Comparison of ENCODE assay signal across 8 cellular contexts in genomic region chr6:79947191-79948173, GRCh38. TPM values are rescaled to one million over a fixed set of nuclear protein-coding genes. Genes with fewer than 3 reads are reported as not detected.
DNase-seq lines count a peak whose midpoint lies in the region; ATAC-seq and TF ChIP-seq lines count a peak whose summit lies in the region.

Gene ELOVL4 (minus strand): TSS chr6:79947553. CDS start chr6:79947279, 274 bp downstream.

- no peak within 1 kb of the TSS for H2BK20ac ChIP-seq in IMR-90 (ENCODE audit: low read depth, low read length)

- H2AK5ac ChIP-seq in IMR-90 (ENCODE audit: low read depth, low read length) = 0 out of 2 replicates have a peak within 1 kb of the TSS, but pooled peaks have one; percentile 2

- peaks cover 11% of the 10 kb centered on the region; the same call in 1 of the 2 replicates for H3K9me1 ChIP-seq in IMR-90 (ENCODE audit: insufficient read depth, low read length)

- intact Hi-C loops in IMR-90 (cut with micrococcal nuclease) (loop anchor here (5.0 kb wide), 1 partner anchor 390 kb away; no protein-coding TSS in a partner anchor), heart left ventricle (cut with DNase I) (loop anchor here in 6 of 10 donors (5.0 to 10.0 kb wide), 2 partner anchors 145 to 147 kb away; no protein-coding TSS in a partner anchor)

- H3K56ac ChIP-seq in IMR-90 (ENCODE audit: extremely low read depth, insufficient read depth, low read length) = peak within 1 kb of the TSS; percentile 19; the same call in 1 of the 2 replicates

- peak; percentile 66; the same call in 1 of the 2 replicates for TF ChIP-seq POLR2A in IMR-90 (IDR thresholded peaks at IDR 0.05; ENCODE audit: low read depth, low read length)
- TF ChIP-seq POLR2A in heart left ventricle (IDR thresholded peaks at IDR 0.05) = peak in 1 of 2 donors; percentile 22
- TF ChIP-seq POLR2A in upper lobe of left lung (IDR thresholded peaks at IDR 0.05) = no peak

- H3K27ac Mint-ChIP-seq in activated naive CD8-positive, alpha-beta T cell treated with anti-CD3 and anti-CD28 coated beads, Interleukin-2, amount 50 U/mL, for 24 hours = peak within 1 kb of the TSS; percentile 29

- H2AFZ ChIP-seq in IMR-90 (replicated peaks; ENCODE audit: low read length, poor library complexity) (peak within 1 kb of the TSS; percentile 95), parathyroid adenoma (peak within 1 kb of the TSS; percentile 96)

- peak within 1 kb of the TSS; percentile 47 for H3K9ac ChIP-seq in IMR-90 (ENCODE audit: low read depth, low read length)
- peak within 1 kb of the TSS; percentile 62 for H3K9ac ChIP-seq in parathyroid adenoma

- peak within 1 kb of the TSS; percentile 68 for H2AK9ac ChIP-seq in IMR-90 (replicated peaks; ENCODE audit: low read depth, low read length, poor library complexity)

- H3K9me3 ChIP-seq in IMR-90 (ENCODE audit: control insufficient read depth, insufficient read depth, low read length) = no peaks in the 10 kb centered on the region
- H3K9me3 ChIP-seq in heart left ventricle = no peaks in the 10 kb centered on the region
- no peaks in the 10 kb centered on the region for H3K9me3 ChIP-seq in parathyroid adenoma (ENCODE audit: control insufficient read depth, low read length)
- no peaks in the 10 kb centered on the region for H3K9me3 ChIP-seq in upper lobe of left lung

- H3K4me2 ChIP-seq in IMR-90 (ENCODE audit: low read depth, low read length) (peak within 1 kb of the TSS; percentile 89), parathyroid adenoma (ENCODE audit: low read length) (peak within 1 kb of the TSS; percentile 89)

- H3K18ac ChIP-seq in IMR-90 (ENCODE audit: low read depth, low read length) = no peak within 1 kb of the TSS

- H3K9me3 Mint-ChIP-seq in activated naive CD8-positive, alpha-beta T cell treated with anti-CD3 and anti-CD28 coated beads, Interleukin-2, amount 50 U/mL, for 24 hours = no peaks in the 10 kb centered on the region

- peak; percentile 40 for ATAC-seq in GM19438 (IDR thresholded peaks at IDR 0.05; ENCODE audit: low read depth, unreplicated experiment)
- peak; percentile 92 for ATAC-seq in IMR-90 (ENCODE audit: low read depth)
- peak; percentile 82 for ATAC-seq in activated naive CD8-positive, alpha-beta T cell treated with anti-CD3 and anti-CD28 coated beads, Interleukin-2, amount 50 U/mL, for 24 hours
- ATAC-seq in heart left ventricle = peak; percentile 42 to 96 (median 85)
- ATAC-seq in upper lobe of left lung (ENCODE audit: low FRiP score in 2 of 2) = peak; percentile 67 to 91

- peak within 1 kb of the TSS; percentile 79 for H3K4me3 ChIP-seq in IMR-90 (ENCODE audit: insufficient read depth, low read depth, low read length)
- H3K4me3 ChIP-seq in heart left ventricle = peak within 1 kb of the TSS; percentile 28 to 75 (median 58)
- H3K4me3 ChIP-seq in parathyroid adenoma (ENCODE audit: low read depth, low read length) = peak within 1 kb of the TSS; percentile 67
- H3K4me3 ChIP-seq in upper lobe of left lung = peak within 1 kb of the TSS; percentile 38 to 55 (median 47)

- H2BK120ac ChIP-seq in IMR-90 (ENCODE audit: low read depth, low read length) = no peak within 1 kb of the TSS

- H4K91ac ChIP-seq in IMR-90 (ENCODE audit: insufficient read depth, low read depth, low read length) = no peak within 1 kb of the TSS

- dilution Hi-C loops in IMR-90 (cut with HindIII; ENCODE audit: low sequenced_read_pairs, unreplicated experiment) = no loop called here

- DNase-seq in AG08396 (ENCODE audit: low spot score) (peak; percentile 90), IMR-90 (peak; percentile 74), SK-MEL-5 (ENCODE audit: low read depth, low spot score) (peak; percentile 66), heart left ventricle (peak; percentile 50 to 74 (median 62)), upper lobe of left lung (peak in 1 of 2 donors; percentile 92)
- peak; percentile 70 for DNase-seq in activated naive CD8-positive, alpha-beta T cell treated with anti-CD3 and anti-CD28 coated beads, Interleukin-2, amount 50 U/mL, for 24 hours

- H4K20me1 ChIP-seq in IMR-90 (ENCODE audit: insufficient read depth, low read length) = no peaks in the 10 kb centered on the region

- peak within 1 kb of the TSS; percentile 19; the same call in 1 of the 2 replicates for H3K14ac ChIP-seq in IMR-90 (replicated peaks; ENCODE audit: low read depth, low read length)

- H3K79me2 ChIP-seq in parathyroid adenoma = peaks cover 26% of the 10 kb centered on the region

- in situ Hi-C loops in IMR-90 (cut with MboI; ENCODE audit: low sequenced_read_pairs) (loop anchor here (10.0 kb wide), 1 partner anchor 57 kb away; the partner anchor contains the start of gene TTK), SK-MEL-5 (cut with HindIII; ENCODE audit: low pct_unique_long_range_greater_than_20kb, low sequenced_read_pairs) (no loop called here)

- H3K4me1 Mint-ChIP-seq in activated naive CD8-positive, alpha-beta T cell treated with anti-CD3 and anti-CD28 coated beads, Interleukin-2, amount 50 U/mL, for 24 hours = peaks cover 9% of the 10 kb centered on the region

- no peak within 1 kb of the TSS for H2BK15ac ChIP-seq in IMR-90 (ENCODE audit: low read depth, low read length)

- H4K8ac ChIP-seq in IMR-90 (ENCODE audit: low read depth in 2 of 2, low read length in 2 of 2) = peak within 1 kb of the TSS in 1 of 2 experiments; percentile 42; a peak in 2 of 4 replicates

- H4K5ac ChIP-seq in IMR-90 (ENCODE audit: low read depth, low read length) = peak within 1 kb of the TSS; percentile 33; the same call in 1 of the 2 replicates

- no peaks in the 10 kb centered on the region for H3K36me3 Mint-ChIP-seq in activated naive CD8-positive, alpha-beta T cell treated with anti-CD3 and anti-CD28 coated beads, Interleukin-2, amount 50 U/mL, for 24 hours (ENCODE audit: low read depth)

- no peak for TF ChIP-seq EP300 in upper lobe of left lung (IDR thresholded peaks at IDR 0.05)

- H3K27me3 Mint-ChIP-seq in activated naive CD8-positive, alpha-beta T cell treated with anti-CD3 and anti-CD28 coated beads, Interleukin-2, amount 50 U/mL, for 24 hours = peaks cover 42% of the 10 kb centered on the region

- TF ChIP-seq RAD21 in IMR-90 (IDR thresholded peaks at IDR 0.05; ENCODE audit: low read length) = no peak

- POLR2A ChIA-PET in IMR-90 (lab: Charles Lee; ENCODE audit: unreplicated experiment) = no interaction called here

- peaks cover 17 to 25% of the 10 kb centered on the region in 2 experiments for H3K79me1 ChIP-seq in IMR-90 (ENCODE audit: low read depth in 1 of 2, low read length in 2 of 2)

- WGBS in IMR-90 (ENCODE audit: extremely low coverage in 2 of 2, insufficient read length in 1 of 2), 2 experiments = 0% methylated on average over 16 of the region's 84 CpGs; no CpG with 5 or more reads in 1 of the 2 experiments
- 1 to 5% (median 3%) methylated on average over 19 to 84 of the region's 84 CpGs for WGBS in heart left ventricle, 4 donors
- WGBS in upper lobe of left lung, 2 donors = 4% methylated on average over 21 to 57 of the region's 84 CpGs

- H3K27ac ChIP-seq in IMR-90 (ENCODE audit: insufficient read depth, low read length) (peak within 1 kb of the TSS; percentile 0; the same call in 1 of the 2 replicates), heart left ventricle (no peak within 1 kb of the TSS), parathyroid adenoma (peak within 1 kb of the TSS; percentile 79), upper lobe of left lung (no peak within 1 kb of the TSS)

- 0 out of 2 replicates have a peak within 1 kb of the TSS, but pooled peaks have one; percentile 8 for H3K4ac ChIP-seq in IMR-90 (ENCODE audit: low read depth, low read length)

- no TSS peak for BruUV-seq in IMR-90 (replicated peaks; lab: Mats Ljungman, UMichigan)

- peak within 1 kb of the TSS; percentile 84 for H3K4me3 Mint-ChIP-seq in activated naive CD8-positive, alpha-beta T cell treated with anti-CD3 and anti-CD28 coated beads, Interleukin-2, amount 50 U/mL, for 24 hours

- H3K23ac ChIP-seq in IMR-90 (ENCODE audit: low read depth, low read length) = peak within 1 kb of the TSS; percentile 34

- H2BK5ac ChIP-seq in IMR-90 (ENCODE audit: low read depth, low read length, poor library complexity, severe bottlenecking) = no peak within 1 kb of the TSS

- no peaks in the 10 kb centered on the region for H3K27me3 ChIP-seq in IMR-90 (ENCODE audit: control insufficient read depth, insufficient read depth, low read length)
- H3K27me3 ChIP-seq in heart left ventricle = peaks cover 4 to 52% (median 24%) of the 10 kb centered on the region in 9 donors
- H3K27me3 ChIP-seq in parathyroid adenoma (ENCODE audit: control insufficient read depth, insufficient read depth, low read length) = no peaks in the 10 kb centered on the region
- H3K27me3 ChIP-seq in upper lobe of left lung = peaks cover 0 to 23% (median 10%) of the 10 kb centered on the region in 4 donors

- CTCF ChIA-PET in IMR-90 (lab: Yijun Ruan, JAX) = interaction anchor here (0.6 to 1.5 kb wide), 3 partner anchors 11 to 1264 kb away, joined by 3 to 6 read pairs (median 4); no protein-coding TSS in a partner anchor

- peaks cover 1% of the 10 kb centered on the region; the same call in 1 of the 2 replicates for H3K4me1 ChIP-seq in IMR-90 (ENCODE audit: control insufficient read depth, insufficient read depth, low read length)
- H3K4me1 ChIP-seq in heart left ventricle = peaks cover 0 to 17% (median 7%) of the 10 kb centered on the region in 12 donors
- peaks cover 4% of the 10 kb centered on the region for H3K4me1 ChIP-seq in parathyroid adenoma
- peaks cover 13 to 20% (median 15%) of the 10 kb centered on the region in 4 donors for H3K4me1 ChIP-seq in upper lobe of left lung

- H3K36me3 ChIP-seq in IMR-90 (ENCODE audit: control insufficient read depth, insufficient read depth, low read length) (no peaks in the 10 kb centered on the region), heart left ventricle (no peaks in the 10 kb centered on the region), parathyroid adenoma (ENCODE audit: control insufficient read depth, insufficient read depth, low read length) (no peaks in the 10 kb centered on the region), upper lobe of left lung (no peaks in the 10 kb centered on the region)

- TF ChIP-seq CTCF in IMR-90 (conservative IDR thresholded peaks at IDR 0.05; ENCODE audit: low read depth, low read length) (no peak), heart left ventricle (IDR thresholded peaks at IDR 0.05) (no peak), parathyroid adenoma (IDR thresholded peaks at IDR 0.05) (no peak), upper lobe of left lung (IDR thresholded peaks at IDR 0.05) (no peak)

TF ChIP-seq in IMR-90, 13 proteins besides CTCF, POLR2A, EP300 and RAD21 (continues in another document):
- TF ChIP-seq NFE2L2 (IDR thresholded peaks at IDR 0.05; ENCODE audit: low read depth, low read length) (no peak), FOS (IDR thresholded peaks at IDR 0.05; ENCODE audit: low read depth, low read length) (no peak)

RNA-seq across cellular contexts. Expression of gene ELOVL4, which starts in this region (rescaled TPM):
- 2.3 and 5.0 TPM in 2 replicates for total RNA-seq in IMR-90 (2012; rRNA removed)
- 1.5 and 2.2 TPM in 2 replicates for polyA plus RNA-seq in IMR-90 (2012; rRNA removed)
- polyA plus RNA-seq in IMR-90 (2012; cell fraction: cytosol; rRNA removed) = 0.67 and 0.86 TPM in 2 replicates
- polyA plus RNA-seq in IMR-90 (2012; cell fraction: nucleus; rRNA removed; ENCODE audit: low replicate concordance) = 0.34 and 0.96 TPM in 2 replicates
- 4.3 and 4.7 TPM in 2 replicates for total RNA-seq in SK-MEL-5 (2014; rRNA removed; shearing (Covaris generic))
- polyA plus RNA-seq in SK-MEL-5 (2015; cell fraction: cytosol; rRNA removed) = 5.8 and 8.0 TPM in 2 replicates
- 2.1 and 2.7 TPM in 2 replicates for polyA plus RNA-seq in SK-MEL-5 (2015; cell fraction: nucleus; rRNA removed)
- total RNA-seq in heart left ventricle = under 1 TPM; 0.09 to 0.48 (median 0.19) TPM
- polyA plus RNA-seq in heart left ventricle = under 1 TPM; 0.24 to 0.27 TPM
- total RNA-seq in upper lobe of left lung = under 1 TPM in 3 of 6 donors, not detected in 3; 0.17 to 0.49 (median 0.37) TPM

Comparison
In these comparisons a context has a peak if more than half of its experiments do, and no peak if none do; other contexts are left out.
1. Peak in DNase-seq, ATAC-seq and H3K4me3 ChIP-seq in heart left ventricle; RNA of the gene not detected or under 1 TPM.
2. Peak in ATAC-seq and H3K4me3 ChIP-seq in upper lobe of left lung; RNA of the gene not detected or under 1 TPM.
3. ATAC-seq: peak in every context shown above with its lines; median percentile 92 in IMR-90; 85 in heart left ventricle; 82 in activated naive CD8-positive, alpha-beta T cell treated with anti-CD3 and anti-CD28 coated beads, Interleukin-2, amount 50 U/mL, for 24 hours; 79 in upper lobe of left lung; 40 in GM19438.
4. H3K27ac ChIP-seq: peak in IMR-90 (single experiment) and parathyroid adenoma (single experiment); none in heart left ventricle (0 of 12) and upper lobe of left lung (0 of 4).
5. Peak in every context shown above with its lines, with median percentiles within 50 percentile points of each other: H3K4me3 ChIP-seq.